23 cellular contexts compared by ENCODE assay signal in genomic region chr14:25006031-25006430, GRCh38. TPM values are rescaled to one million over a fixed set of nuclear protein-coding genes. Genes with fewer than 3 reads are reported as not detected.
"Had no signal": no experiment of that assay in that cellular context is flagged by ENCODE, and none has a peak within 500 bp of the region (broad histone marks: within the 10 kb centered on the region; RNA-seq: fewer than 3 reads in every experiment).

No MANE protein-coding gene starts in this region.

- H3K4me3 ChIP-seq: colonic mucosa, mucosa of descending colon, pancreas, spleen, testis, tibial nerve had no signal

- H3K4me1 Mint-ChIP-seq: stimulated activated memory B cell treated with anti-CD40 and anti-IgM and Interleukin-4, amounts not matched to agents 10 μg/mL and 1 μg/mL and 100 μg/mL, for 72 hours; stimulated activated naive CD8-positive, alpha-beta T cell treated with anti-CD3 and anti-CD28 coated beads, Interleukin-15, amount 100 ng/mL, for 72 hours had no signal

- H3K4me1 ChIP-seq: spleen, testis had no signal

- H3K9me3 ChIP-seq: colonic mucosa, mucosa of descending colon, pancreas, spleen, testis, tibial nerve had no signal

- H3K27me3 Mint-ChIP-seq: progenitor cell of endocrine pancreas; stimulated activated memory B cell treated with anti-CD40 and anti-IgM and Interleukin-4, amounts not matched to agents 10 μg/mL and 1 μg/mL and 100 μg/mL, for 72 hours had no signal

- H3K4me3 Mint-ChIP-seq: natural killer cell treated with Interleukin-12 subunit alpha and Interleukin-12 subunit beta and Interleukin-15 and Interleukin-18, amount 100 ng/mL, for 72 hours; stimulated activated memory B cell treated with anti-CD40 and anti-IgM and Interleukin-4, amounts not matched to agents 10 μg/mL and 1 μg/mL and 100 μg/mL, for 72 hours; stimulated activated naive CD8-positive, alpha-beta T cell treated with anti-CD3 and anti-CD28 coated beads, Interleukin-15, amount 100 ng/mL, for 72 hours had no signal

- H3K36me3 Mint-ChIP-seq: natural killer cell treated with Interleukin-12 subunit alpha and Interleukin-12 subunit beta and Interleukin-15 and Interleukin-18, amount 100 ng/mL, for 72 hours; stimulated activated memory B cell treated with anti-CD40 and anti-IgM and Interleukin-4, amounts not matched to agents 10 μg/mL and 1 μg/mL and 100 μg/mL, for 72 hours had no signal

- FAIRE-seq: endothelial cell of umbilical vein, pancreas had no signal

- H3K27me3 ChIP-seq: colonic mucosa, pancreas, testis, tibial nerve had no signal

- H3K27ac Mint-ChIP-seq: natural killer cell treated with Interleukin-12 subunit alpha and Interleukin-12 subunit beta and Interleukin-15 and Interleukin-18, amount 100 ng/mL, for 72 hours; progenitor cell of endocrine pancreas; stimulated activated memory B cell treated with anti-CD40 and anti-IgM and Interleukin-4, amounts not matched to agents 10 μg/mL and 1 μg/mL and 100 μg/mL, for 72 hours; stimulated activated naive CD8-positive, alpha-beta T cell treated with anti-CD3 and anti-CD28 coated beads, Interleukin-15, amount 100 ng/mL, for 72 hours had no signal

- H3K9me3 Mint-ChIP-seq: natural killer cell treated with Interleukin-12 subunit alpha and Interleukin-12 subunit beta and Interleukin-15 and Interleukin-18, amount 100 ng/mL, for 72 hours; stimulated activated naive CD8-positive, alpha-beta T cell treated with anti-CD3 and anti-CD28 coated beads, Interleukin-15, amount 100 ng/mL, for 72 hours had no signal

- H3K27ac ChIP-seq: colonic mucosa, spleen, testis, tibial nerve had no signal

- DNase-seq: colonic mucosa; dermis blood vessel endothelial cell; erythroblast; foreskin melanocyte; head of caudate nucleus; hippocampal formation; left colon; left ventricle myocardium superior; mucosa of descending colon; occipital lobe; pancreas; right cardiac atrium; spleen; stimulated activated CD4-positive, alpha-beta T cell treated with anti-CD3 and anti-CD28 coated beads, Interleukin-15, amount 100 ng/mL, for 24 hours; stimulated activated CD4-positive, alpha-beta T cell treated with anti-CD3 and anti-CD28 coated beads, Interleukin-1b, Interleukin-23, amount 100 ng/mL, for 48 hours; stimulated activated CD4-positive, alpha-beta T cell treated with anti-CD3 and anti-CD28 coated beads, Interleukin-4, amount 100 ng/mL, for 24 hours; stimulated activated naive CD8-positive, alpha-beta T cell treated with anti-CD3 and anti-CD28 coated beads, Interleukin-15, amount 100 ng/mL, for 72 hours; testis had no signal

- H3K36me3 ChIP-seq: colonic mucosa, pancreas, spleen, tibial nerve had no signal

- ATAC-seq: left colon; left ventricle myocardium superior; mucosa of descending colon; natural killer cell treated with Interleukin-12 subunit alpha and Interleukin-12 subunit beta and Interleukin-15 and Interleukin-18, amount 100 ng/mL, for 72 hours; right cardiac atrium; stimulated activated memory B cell treated with anti-CD40 and anti-IgM and Interleukin-4, amounts not matched to agents 10 μg/mL and 1 μg/mL and 100 μg/mL, for 72 hours; stimulated activated naive CD8-positive, alpha-beta T cell treated with anti-CD3 and anti-CD28 coated beads, Interleukin-15, amount 100 ng/mL, for 72 hours had no signal

RNA-seq across cellular contexts. Expression of gene STXBP6, which starts 43.9 kb away (rescaled TPM):
- total RNA-seq: endothelial cell of umbilical vein; natural killer cell treated with Interleukin-12 subunit alpha and Interleukin-12 subunit beta and Interleukin-15 and Interleukin-18, amount 100 ng/mL, for 72 hours had no signal
